ENCODE assay signal across 27 cellular contexts in the genomic region with DNA sequence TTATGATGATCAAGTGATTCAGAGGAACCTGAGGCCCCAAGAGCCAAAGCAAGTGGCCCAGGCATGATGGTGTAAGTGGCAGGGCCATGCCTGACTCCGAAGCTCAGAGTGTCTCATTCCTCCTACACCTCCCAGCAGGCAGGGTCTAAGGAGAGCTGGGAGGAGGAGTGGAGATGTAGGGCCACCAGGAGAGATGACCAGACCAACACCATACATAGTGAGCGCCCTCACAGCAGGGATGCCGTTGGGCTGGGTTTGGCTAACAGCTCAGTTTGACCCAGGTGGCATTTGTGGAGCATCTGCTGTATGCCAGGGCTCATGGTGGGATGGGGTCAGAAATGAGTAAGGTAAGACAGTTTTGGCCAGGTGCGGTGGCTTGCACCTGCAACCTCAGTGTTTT.
DNase-seq lines count a peak whose midpoint lies in the region; ATAC-seq, FAIRE-seq and TF ChIP-seq lines count a peak whose summit lies in the region.
"Had no signal": no experiment of that assay in that cellular context is flagged by ENCODE, and none has a peak within 500 bp of the region (broad histone marks: within the 10 kb centered on the region; RNA-seq: fewer than 3 reads in every experiment).

No MANE protein-coding gene starts in this region.

- H3K36me3 Mint-ChIP-seq in T-helper 17 cell (ENCODE audit: low read depth), result no peaks in the 10 kb centered on the region
- H3K36me3 Mint-ChIP-seq: CD14-positive monocyte; CD8-positive, alpha-beta memory T cell had no signal

- DNase-seq in stimulated activated naive CD8-positive, alpha-beta T cell treated with anti-CD3 and anti-CD28 coated beads, Interleukin-15, Interleukin-2, amounts not matched to agents 100 U/mL and 50 U/mL, for 24 hours, result no peak
- DNase-seq in stimulated activated naive CD8-positive, alpha-beta T cell treated with anti-CD3 and anti-CD28 coated beads, Interleukin-15, amount 100 ng/mL, for 72 hours, result no peak
- DNase-seq in T-helper 17 cell (no peak), urothelium cell line (ENCODE audit: low spot score) (no peak), GM13976 (ENCODE audit: low spot score) (no peak)
- DNase-seq: 8988T; ACHN; AML-193; BE2C; CD4-positive, alpha-beta T cell; CD8-positive, alpha-beta memory T cell; DMS 273 treated with DMSO at 0.1 percent for 48 hours; DMS79; EL; GDM1; GOT3; HCEC 1CT had no signal

- no peaks in the 10 kb centered on the region for H3K27me3 Mint-ChIP-seq in stimulated activated naive CD8-positive, alpha-beta T cell treated with anti-CD3 and anti-CD28 coated beads, Interleukin-15, amount 100 ng/mL, for 72 hours
- peaks cover 13% of the 10 kb centered on the region for H3K27me3 Mint-ChIP-seq in T-helper 17 cell

- H3K4me1 Mint-ChIP-seq in stimulated activated naive CD8-positive, alpha-beta T cell treated with anti-CD3 and anti-CD28 coated beads, Interleukin-15, amount 100 ng/mL, for 72 hours, result no peaks in the 10 kb centered on the region
- H3K4me1 Mint-ChIP-seq in T-helper 17 cell, result peaks cover 4% of the 10 kb centered on the region
- H3K4me1 Mint-ChIP-seq: CD14-positive monocyte; CD8-positive, alpha-beta memory T cell had no signal

- H3K4me3 Mint-ChIP-seq in stimulated activated naive CD8-positive, alpha-beta T cell treated with anti-CD3 and anti-CD28 coated beads, Interleukin-15, amount 100 ng/mL, for 72 hours, result no peak overlapping the region
- peak overlapping the region; percentile 33 for H3K4me3 Mint-ChIP-seq in T-helper 17 cell
- H3K4me3 Mint-ChIP-seq: CD14-positive monocyte; CD4-positive, alpha-beta T cell; CD8-positive, alpha-beta memory T cell had no signal

- H3K9me3 ChIP-seq in T-helper 17 cell (ENCODE audit: control insufficient read depth, low read length, poor library complexity, severe bottlenecking), result no peaks in the 10 kb centered on the region
- H3K9me3 ChIP-seq: A549; BE2C; BLaER1 treated with 17β-estradiol and CSF1 and Interleukin-3, amounts not matched to agents 10 nM and 100 nM had no signal

- peak; percentile 32 for ATAC-seq in stimulated activated naive CD8-positive, alpha-beta T cell treated with anti-CD3 and anti-CD28 coated beads, Interleukin-15, Interleukin-2, amounts not matched to agents 100 U/mL and 50 U/mL, for 24 hours
- ATAC-seq in stimulated activated naive CD8-positive, alpha-beta T cell treated with anti-CD3 and anti-CD28 coated beads, Interleukin-15, amount 100 ng/mL, for 72 hours, result no peak
- ATAC-seq in T-helper 17 cell (no peak), HG03175 (IDR thresholded peaks at IDR 0.05; ENCODE audit: unreplicated experiment) (no peak), GM21786 (IDR thresholded peaks at IDR 0.05; ENCODE audit: unreplicated experiment) (no peak)
- ATAC-seq: A549 had no signal

- H3K27ac Mint-ChIP-seq in stimulated activated naive CD8-positive, alpha-beta T cell treated with anti-CD3 and anti-CD28 coated beads, Interleukin-15, amount 100 ng/mL, for 72 hours, result no peak overlapping the region
- H3K27ac Mint-ChIP-seq in T-helper 17 cell, result no peak overlapping the region
- H3K27ac Mint-ChIP-seq: CD4-positive, alpha-beta T cell; CD8-positive, alpha-beta memory T cell had no signal

- no peak for TF ChIP-seq CTCF in GM13976 (IDR thresholded peaks at IDR 0.05; ENCODE audit: borderline replicate concordance, control extremely low read depth, extremely low read depth, insufficient read depth, missing control alignments)

- in situ Hi-C loops in GM13976 (cut with MboI; ENCODE audit: low sequenced_read_pairs, unreplicated experiment), result no loop called here

- H3K9me3 Mint-ChIP-seq in stimulated activated naive CD8-positive, alpha-beta T cell treated with anti-CD3 and anti-CD28 coated beads, Interleukin-15, amount 100 ng/mL, for 72 hours, result no peaks in the 10 kb centered on the region
- H3K9me3 Mint-ChIP-seq: CD14-positive monocyte; CD4-positive, alpha-beta T cell; CD8-positive, alpha-beta memory T cell had no signal

- peak; percentile 5 for FAIRE-seq in urothelium cell line (lab: Jason Lieb, UNC)
- FAIRE-seq: A549, D721Med, GM12892, GM18507, GM19239, H54 had no signal
